In the genomic region with DNA sequence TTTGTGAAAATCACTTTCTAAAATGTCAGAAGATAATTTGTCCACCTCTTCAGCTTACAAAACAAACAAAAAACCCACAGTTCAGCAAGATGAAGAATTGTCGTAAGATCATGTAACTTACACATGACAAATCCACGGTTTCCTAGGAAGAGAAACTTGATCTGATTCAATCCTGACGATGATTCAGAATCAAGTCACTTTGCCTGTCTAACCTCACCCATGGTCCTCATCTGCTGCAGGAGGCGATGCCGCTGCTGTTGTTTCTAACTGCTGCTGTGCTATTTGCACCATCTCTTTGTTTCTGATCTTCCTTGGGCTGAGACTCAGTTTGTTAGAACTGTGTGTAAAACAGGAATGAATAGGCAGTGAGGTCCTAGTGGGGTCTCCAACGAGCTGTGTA, we compare ENCODE assay signal across 11 cellular contexts. TPM values are rescaled to one million over a fixed set of nuclear protein-coding genes. Genes with fewer than 3 reads are reported as not detected.
DNase-seq lines count a peak whose midpoint lies in the region; ATAC-seq and TF ChIP-seq lines count a peak whose summit lies in the region.
"Had no signal": no experiment of that assay in that cellular context is flagged by ENCODE, and none has a peak within 500 bp of the region (broad histone marks: within the 10 kb centered on the region; RNA-seq: fewer than 3 reads in every experiment).

No MANE protein-coding gene starts in this region.

- H3K4me3 Mint-ChIP-seq in effector memory CD8-positive, alpha-beta T cell: no peak overlapping the region
- no peak overlapping the region for H3K4me3 Mint-ChIP-seq in progenitor cell of endocrine pancreas (ENCODE audit: low read depth)

- no peaks in the 10 kb centered on the region for H3K9me3 Mint-ChIP-seq in effector memory CD8-positive, alpha-beta T cell
- no peaks in the 10 kb centered on the region for H3K9me3 Mint-ChIP-seq in progenitor cell of endocrine pancreas (ENCODE audit: low read depth)

- peak overlapping the region; percentile 27 for H3K4me3 ChIP-seq in AG09309 (ENCODE audit: control insufficient read depth, low read depth, low read length)
- peak overlapping the region; percentile 32 for H3K4me3 ChIP-seq in HFF-Myc (replicated peaks; ENCODE audit: low read depth, low read length)
- H3K4me3 ChIP-seq in WI38 (ENCODE audit: low read depth, low read length): peak overlapping the region; percentile 61
- H3K4me3 ChIP-seq: thoracic aorta had no signal

- DNase-seq in AG09309 (ENCODE audit: low read depth) (peak; percentile 71), HFF-Myc (ENCODE audit: extremely low read depth, low read depth) (peak; percentile 50), glomerular visceral epithelial cell (ENCODE audit: extremely low spot score) (peak; percentile 60), progenitor cell of endocrine pancreas (ENCODE audit: low spot score, unreplicated experiment) (no peak), T-helper 1 cell (no peak)
- DNase-seq in effector memory CD8-positive, alpha-beta T cell: no peak
- DNase-seq in activated CD8-positive, alpha-beta memory T cell treated with anti-CD3 and anti-CD28 coated beads, Interleukin-2, amount 50 U/mL, for 4 hours: no peak
- DNase-seq: midbrain, NCI-H1105 had no signal

- peaks cover 6% of the 10 kb centered on the region for H3K36me3 Mint-ChIP-seq in effector memory CD8-positive, alpha-beta T cell (ENCODE audit: insufficient read depth)
- H3K36me3 Mint-ChIP-seq in progenitor cell of endocrine pancreas (ENCODE audit: insufficient read depth): no peaks in the 10 kb centered on the region

- no peak for ATAC-seq in effector memory CD8-positive, alpha-beta T cell (replicated peaks)

- peaks cover 35 to 66% of the 10 kb centered on the region in 2 donors for H3K27me3 Mint-ChIP-seq in effector memory CD8-positive, alpha-beta T cell
- H3K27me3 Mint-ChIP-seq in progenitor cell of endocrine pancreas: peaks cover 81% of the 10 kb centered on the region

- H3K4me1 Mint-ChIP-seq in effector memory CD8-positive, alpha-beta T cell (ENCODE audit: low read depth in 2 of 2): peaks cover 0 to 11% of the 10 kb centered on the region in 2 donors
- no peaks in the 10 kb centered on the region for H3K4me1 Mint-ChIP-seq in progenitor cell of endocrine pancreas (ENCODE audit: low read depth)

- TF ChIP-seq CTCF in AG09309 (IDR thresholded peaks at IDR 0.05; ENCODE audit: control insufficient read depth, insufficient read depth, low read depth, low read length, missing control alignments) (no peak), HFF-Myc (IDR thresholded peaks at IDR 0.05; ENCODE audit: low read depth, low read length, missing control alignments) (no peak), WI38 (IDR thresholded peaks at IDR 0.05; ENCODE audit: low read depth, low read length) (no peak), progenitor cell of endocrine pancreas (IDR thresholded peaks at IDR 0.05; ENCODE audit: unreplicated experiment) (no peak)

- H3K27ac Mint-ChIP-seq in effector memory CD8-positive, alpha-beta T cell: no peak overlapping the region
- H3K27ac Mint-ChIP-seq in progenitor cell of endocrine pancreas: no peak overlapping the region

RNA-seq across cellular contexts. Expression of gene NTRK1, which starts 10.1 kb away (rescaled TPM):
- 0.36 TPM in 1 of 2 replicates, not detected in the other for total RNA-seq in progenitor cell of endocrine pancreas

RNA-seq across cellular contexts. Expression of gene INSRR, which starts 11.8 kb away (rescaled TPM):
- not detected in 2 replicates for total RNA-seq in progenitor cell of endocrine pancreas
- total RNA-seq: thoracic aorta had no signal

RNA-seq across cellular contexts. Expression of gene PEAR1, which starts 22.8 kb away (rescaled TPM):
- total RNA-seq in progenitor cell of endocrine pancreas: 0.20 TPM in 1 of 2 replicates, not detected in the other

RNA-seq across cellular contexts. Expression of gene LRRC71, which starts 49.7 kb away (rescaled TPM):
- not detected in 2 replicates for total RNA-seq in progenitor cell of endocrine pancreas
- total RNA-seq: thoracic aorta had no signal

RNA-seq across cellular contexts. Expression of gene SH2D2A, which starts 54.1 kb away (rescaled TPM):
- not detected in 2 replicates for total RNA-seq in progenitor cell of endocrine pancreas

Comparison
In these comparisons a context has a peak if more than half of its experiments do, and no peak if none do; other contexts are left out.
1. DNase-seq: peak in AG09309 (single experiment), HFF-Myc (single experiment) and glomerular visceral epithelial cell (single experiment); none in effector memory CD8-positive, alpha-beta T cell (0 of 3), progenitor cell of endocrine pancreas (single experiment), activated CD8-positive, alpha-beta memory T cell treated with anti-CD3 and anti-CD28 coated beads, Interleukin-2, amount 50 U/mL, for 4 hours (single experiment) and T-helper 1 cell (0 of 5).
2. Peak in every context shown above with its lines, with median percentiles within 50 percentile points of each other: H3K4me3 ChIP-seq.